In genomic region chr2:108905176-108905575, GRCh38 we compare ENCODE assay signal across 10 cellular contexts.
"Had no signal": no experiment of that assay in that cellular context is flagged by ENCODE, and none has a peak within 500 bp of the region (broad histone marks: within the 10 kb centered on the region; RNA-seq: fewer than 3 reads in every experiment).

No MANE protein-coding gene starts in this region.

- H3K27me3 ChIP-seq: dorsolateral prefrontal cortex, transverse colon had no signal

- H3K4me3 ChIP-seq: dorsolateral prefrontal cortex, smooth muscle cell, transverse colon had no signal

- ATAC-seq: SK-N-SH treated with all-trans-retinoic acid at 6 μM for 48 hours; stimulated activated memory B cell treated with anti-CD40 and anti-IgM and Interleukin-4, amounts not matched to agents 10 μg/mL and 1 μg/mL and 100 μg/mL, for 72 hours; WTC11 had no signal

- H3K36me3 ChIP-seq: transverse colon had no signal

- H3K27ac ChIP-seq: dorsolateral prefrontal cortex, transverse colon had no signal

- DNase-seq: activated CD4-positive, alpha-beta T cell treated with anti-CD3 and anti-CD28 coated beads, Interleukin-2, amount 10 ng/mL, durations not matched to agents 7 days and 5 days; activated effector memory CD4-positive, alpha-beta T cell treated with anti-CD3 and anti-CD28 coated beads, Interleukin-2, amount 50 U/mL, for 16 hours; amygdala; dorsolateral prefrontal cortex; foreskin melanocyte; transverse colon had no signal
